ENCODE assay signal across 16 cellular contexts in the genomic region with DNA sequence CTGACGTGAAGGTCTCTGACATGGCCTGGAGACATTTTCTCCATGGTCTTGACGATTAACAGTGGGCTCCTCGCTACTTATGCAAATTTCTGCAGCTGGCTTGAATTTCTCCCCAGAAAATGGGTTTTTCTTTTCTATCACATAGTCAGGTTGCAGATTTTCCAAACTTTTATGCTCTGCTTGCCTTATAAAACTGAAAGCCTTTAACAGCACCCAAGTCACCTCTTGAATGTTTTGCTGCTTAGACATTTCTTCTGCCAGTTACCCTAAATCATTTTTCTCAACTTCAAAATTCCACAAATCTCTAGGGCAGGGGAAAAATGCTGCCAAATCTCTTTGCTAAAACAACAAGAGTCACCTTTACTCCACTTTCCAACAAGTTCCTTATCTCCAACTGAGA. TPM values are rescaled to one million over a fixed set of nuclear protein-coding genes. Genes with fewer than 3 reads are reported as not detected.
"Had no signal": no experiment of that assay in that cellular context is flagged by ENCODE, and none has a peak within 500 bp of the region (broad histone marks: within the 10 kb centered on the region; RNA-seq: fewer than 3 reads in every experiment).

No MANE protein-coding gene starts in this region.

RNA-seq across cellular contexts. Expression of gene NOX3, which starts 12.9 kb away (rescaled TPM):
- total RNA-seq: stomach, subcutaneous adipose tissue, suprapubic skin, temporal lobe, testis, thoracic aorta, thyroid gland, tibial nerve, transverse colon, upper lobe of left lung, upper lobe of right lung, ureter, urinary bladder, uterus, vagina had no signal
- polyA plus RNA-seq: stomach, thymus, urinary bladder had no signal
